1 cellular context compared by ENCODE assay signal in the genomic region with DNA sequence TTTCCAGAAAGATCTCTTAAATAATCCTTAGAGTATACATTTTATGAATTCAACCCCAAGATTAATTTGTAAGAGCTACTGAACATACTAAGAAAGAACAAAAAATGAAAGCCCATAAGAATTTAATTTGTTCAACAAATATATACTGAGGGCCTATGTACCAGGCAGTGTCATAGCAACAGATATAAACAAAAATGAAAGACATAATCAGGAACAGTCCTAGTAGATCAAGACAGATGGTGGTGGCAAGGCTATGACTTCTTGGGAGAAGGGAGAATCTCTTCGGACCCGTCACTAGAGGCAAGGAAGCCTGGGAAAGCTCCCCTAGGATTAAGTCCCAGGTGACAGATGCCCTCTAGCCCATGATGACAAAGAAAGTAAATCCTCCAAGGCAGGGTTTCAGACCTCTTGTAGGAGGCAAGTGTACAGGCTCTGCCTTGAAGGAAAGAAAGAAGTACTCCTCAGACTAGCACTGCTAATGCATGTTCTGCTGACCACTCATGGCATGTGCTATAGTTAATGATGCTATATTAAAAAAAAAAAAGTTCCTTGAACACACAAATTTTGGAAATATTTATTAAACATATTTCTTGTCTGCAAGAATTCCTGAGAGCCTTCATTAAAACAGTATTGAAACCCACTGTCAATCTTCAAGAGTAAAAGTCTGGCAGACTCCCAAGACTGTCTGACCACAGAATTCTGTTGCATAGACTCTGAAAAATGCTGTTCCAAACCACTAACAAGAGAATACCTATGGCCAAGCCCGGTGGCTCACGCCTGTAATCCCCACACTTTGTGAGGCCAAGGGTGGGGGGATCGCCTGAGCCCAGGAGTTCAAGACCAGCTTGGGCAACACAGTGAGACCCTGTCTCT.
TF ChIP-seq lines count a peak whose summit lies in the region.

No MANE protein-coding gene starts in this region.

TF ChIP-seq in HCT116, 20 proteins besides CTCF, POLR2A, EP300 and RAD21 (continued from another document):
- TF ChIP-seq, protein P1, sequence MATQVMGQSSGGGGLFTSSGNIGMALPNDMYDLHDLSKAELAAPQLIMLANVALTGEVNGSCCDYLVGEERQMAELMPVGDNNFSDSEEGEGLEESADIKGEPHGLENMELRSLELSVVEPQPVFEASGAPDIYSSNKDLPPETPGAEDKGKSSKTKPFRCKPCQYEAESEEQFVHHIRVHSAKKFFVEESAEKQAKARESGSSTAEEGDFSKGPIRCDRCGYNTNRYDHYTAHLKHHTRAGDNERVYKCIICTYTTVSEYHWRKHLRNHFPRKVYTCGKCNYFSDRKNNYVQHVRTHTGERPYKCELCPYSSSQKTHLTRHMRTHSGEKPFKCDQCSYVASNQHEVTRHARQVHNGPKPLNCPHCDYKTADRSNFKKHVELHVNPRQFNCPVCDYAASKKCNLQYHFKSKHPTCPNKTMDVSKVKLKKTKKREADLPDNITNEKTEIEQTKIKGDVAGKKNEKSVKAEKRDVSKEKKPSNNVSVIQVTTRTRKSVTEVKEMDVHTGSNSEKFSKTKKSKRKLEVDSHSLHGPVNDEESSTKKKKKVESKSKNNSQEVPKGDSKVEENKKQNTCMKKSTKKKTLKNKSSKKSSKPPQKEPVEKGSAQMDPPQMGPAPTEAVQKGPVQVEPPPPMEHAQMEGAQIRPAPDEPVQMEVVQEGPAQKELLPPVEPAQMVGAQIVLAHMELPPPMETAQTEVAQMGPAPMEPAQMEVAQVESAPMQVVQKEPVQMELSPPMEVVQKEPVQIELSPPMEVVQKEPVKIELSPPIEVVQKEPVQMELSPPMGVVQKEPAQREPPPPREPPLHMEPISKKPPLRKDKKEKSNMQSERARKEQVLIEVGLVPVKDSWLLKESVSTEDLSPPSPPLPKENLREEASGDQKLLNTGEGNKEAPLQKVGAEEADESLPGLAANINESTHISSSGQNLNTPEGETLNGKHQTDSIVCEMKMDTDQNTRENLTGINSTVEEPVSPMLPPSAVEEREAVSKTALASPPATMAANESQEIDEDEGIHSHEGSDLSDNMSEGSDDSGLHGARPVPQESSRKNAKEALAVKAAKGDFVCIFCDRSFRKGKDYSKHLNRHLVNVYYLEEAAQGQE (IDR thresholded peaks at IDR 0.05; ENCODE audit: low read depth): no peak
- TF ChIP-seq SIN3A (IDR thresholded peaks at IDR 0.05; ENCODE audit: low read depth) (no peak), CBX3 (IDR thresholded peaks at IDR 0.05; ENCODE audit: low read depth) (no peak)
- TF ChIP-seq, protein P2, sequence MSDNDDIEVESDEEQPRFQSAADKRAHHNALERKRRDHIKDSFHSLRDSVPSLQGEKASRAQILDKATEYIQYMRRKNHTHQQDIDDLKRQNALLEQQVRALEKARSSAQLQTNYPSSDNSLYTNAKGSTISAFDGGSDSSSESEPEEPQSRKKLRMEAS (IDR thresholded peaks at IDR 0.05): no peak
- TF ChIP-seq, protein P3, sequence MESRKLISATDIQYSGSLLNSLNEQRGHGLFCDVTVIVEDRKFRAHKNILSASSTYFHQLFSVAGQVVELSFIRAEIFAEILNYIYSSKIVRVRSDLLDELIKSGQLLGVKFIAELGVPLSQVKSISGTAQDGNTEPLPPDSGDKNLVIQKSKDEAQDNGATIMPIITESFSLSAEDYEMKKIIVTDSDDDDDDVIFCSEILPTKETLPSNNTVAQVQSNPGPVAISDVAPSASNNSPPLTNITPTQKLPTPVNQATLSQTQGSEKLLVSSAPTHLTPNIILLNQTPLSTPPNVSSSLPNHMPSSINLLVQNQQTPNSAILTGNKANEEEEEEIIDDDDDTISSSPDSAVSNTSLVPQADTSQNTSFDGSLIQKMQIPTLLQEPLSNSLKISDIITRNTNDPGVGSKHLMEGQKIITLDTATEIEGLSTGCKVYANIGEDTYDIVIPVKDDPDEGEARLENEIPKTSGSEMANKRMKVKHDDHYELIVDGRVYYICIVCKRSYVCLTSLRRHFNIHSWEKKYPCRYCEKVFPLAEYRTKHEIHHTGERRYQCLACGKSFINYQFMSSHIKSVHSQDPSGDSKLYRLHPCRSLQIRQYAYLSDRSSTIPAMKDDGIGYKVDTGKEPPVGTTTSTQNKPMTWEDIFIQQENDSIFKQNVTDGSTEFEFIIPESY (IDR thresholded peaks at IDR 0.05; ENCODE audit: extremely low read depth, insufficient replicate concordance, low read length): no peak
